Comparison of ENCODE assay signal across 1 cellular context in the genomic region with DNA sequence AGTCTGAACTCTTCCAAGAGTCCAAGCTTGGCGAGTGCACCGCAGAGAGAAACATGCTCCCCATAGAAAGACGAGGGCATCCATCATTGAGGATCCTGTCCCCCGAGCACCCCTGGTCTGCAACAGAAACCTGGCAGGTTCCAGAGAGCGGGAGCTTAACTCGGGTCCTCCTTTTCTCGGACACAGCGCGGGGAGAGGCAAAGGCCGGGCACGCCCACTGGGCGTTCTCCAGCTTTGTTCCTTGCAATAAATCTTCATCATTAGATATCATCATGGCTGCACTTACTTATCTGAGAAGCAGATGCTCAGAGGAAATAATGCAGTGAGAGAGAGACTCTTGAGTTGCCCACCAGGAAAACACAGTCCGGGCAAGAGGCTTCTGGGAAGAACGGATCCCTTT.
TF ChIP-seq lines count a peak whose summit lies in the region.

No MANE protein-coding gene starts in this region.

TF ChIP-seq in SK-N-SH treated with all-trans-retinoic acid at 6 μM for 48 hours, 23 proteins besides CTCF, POLR2A, EP300 and RAD21 (continued from another document):
- TF ChIP-seq GLIS3 (CRISPR knock-in tag; IDR thresholded peaks at IDR 0.05) (no peak), PATZ1 (CRISPR knock-in tag; IDR thresholded peaks at IDR 0.05; ENCODE audit: borderline replicate concordance) (no peak), ESRRG (CRISPR knock-in tag; IDR thresholded peaks at IDR 0.05) (no peak), OSR1 (CRISPR knock-in tag; IDR thresholded peaks at IDR 0.05) (no peak), ZNF70 (CRISPR knock-in tag; IDR thresholded peaks at IDR 0.05) (no peak)
- TF ChIP-seq, protein P1, sequence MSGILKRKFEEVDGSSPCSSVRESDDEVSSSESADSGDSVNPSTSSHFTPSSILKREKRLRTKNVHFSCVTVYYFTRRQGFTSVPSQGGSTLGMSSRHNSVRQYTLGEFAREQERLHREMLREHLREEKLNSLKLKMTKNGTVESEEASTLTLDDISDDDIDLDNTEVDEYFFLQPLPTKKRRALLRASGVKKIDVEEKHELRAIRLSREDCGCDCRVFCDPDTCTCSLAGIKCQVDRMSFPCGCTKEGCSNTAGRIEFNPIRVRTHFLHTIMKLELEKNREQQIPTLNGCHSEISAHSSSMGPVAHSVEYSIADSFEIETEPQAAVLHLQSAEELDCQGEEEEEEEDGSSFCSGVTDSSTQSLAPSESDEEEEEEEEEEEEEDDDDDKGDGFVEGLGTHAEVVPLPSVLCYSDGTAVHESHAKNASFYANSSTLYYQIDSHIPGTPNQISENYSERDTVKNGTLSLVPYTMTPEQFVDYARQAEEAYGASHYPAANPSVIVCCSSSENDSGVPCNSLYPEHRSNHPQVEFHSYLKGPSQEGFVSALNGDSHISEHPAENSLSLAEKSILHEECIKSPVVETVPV (CRISPR knock-in tag; IDR thresholded peaks at IDR 0.05) = no peak
